8 cellular contexts compared by ENCODE assay signal in genomic region chr12:79174656-79175055, GRCh38.
DNase-seq lines count a peak whose midpoint lies in the region; ATAC-seq and TF ChIP-seq lines count a peak whose summit lies in the region.

No MANE protein-coding gene starts in this region.

- no CpG with 5 or more reads among the region's 1 CpG for WGBS in mesendoderm (ENCODE audit: extremely low coverage, insufficient coverage, low lambda C conversion rate)
- 0 to 4% methylated on average over 1 of the region's 1 CpG for WGBS in aorta, 2 donors
- WGBS in lower leg skin, 2 donors: 2 to 3% methylated on average over 1 of the region's 1 CpG

- no peak for TF ChIP-seq POLR2A in lower leg skin (IDR thresholded peaks at IDR 0.05)

- no peak overlapping the region for H2AK5ac ChIP-seq in mesendoderm (ENCODE audit: low read length)

- H3K23ac ChIP-seq in mesendoderm (ENCODE audit: low read length): no peak overlapping the region

- no peak overlapping the region for H2BK5ac ChIP-seq in mesendoderm (ENCODE audit: low read length)

- H4K8ac ChIP-seq in mesendoderm (ENCODE audit: low read depth, low read length): no peak overlapping the region

- no peak overlapping the region for H4K5ac ChIP-seq in mesendoderm (ENCODE audit: low read length)

- DNase-seq in AG09309 (ENCODE audit: low read depth) (peak; percentile 61), adipocyte (ENCODE audit: low read depth) (peak; percentile 79), mesendoderm (peak; percentile 41), aorta (no peak), lower leg skin (ENCODE audit: low spot score in 2 of 2) (no peak)

- H2BK120ac ChIP-seq in mesendoderm (ENCODE audit: low read depth, low read length): no peak overlapping the region

- H3K4me1 ChIP-seq in adipocyte (ENCODE audit: control insufficient read depth, insufficient read depth, low read length) (no peaks in the 10 kb centered on the region), mesendoderm (ENCODE audit: control insufficient read depth, low read depth, low read length) (no peaks in the 10 kb centered on the region), aorta (ENCODE audit: control insufficient read depth in 1 of 2, insufficient read depth in 2 of 2, low read length in 2 of 2) (no peaks in the 10 kb centered on the region)

- H3K79me1 ChIP-seq in mesendoderm (ENCODE audit: low read length): no peaks in the 10 kb centered on the region

- H3K9me3 ChIP-seq in adipocyte (ENCODE audit: control insufficient read depth, low read length): peaks cover 3% of the 10 kb centered on the region
- H3K9me3 ChIP-seq in aorta (ENCODE audit: control insufficient read depth, low read length): peaks cover 1% of the 10 kb centered on the region

- no peak overlapping the region for H3K4me3 ChIP-seq in AG09309 (ENCODE audit: control insufficient read depth, low read depth, low read length)
- no peak overlapping the region for H3K4me3 ChIP-seq in adipocyte (ENCODE audit: low read length)
- no peak overlapping the region for H3K4me3 ChIP-seq in mesendoderm (ENCODE audit: low read length)
- H3K4me3 ChIP-seq in aorta (ENCODE audit: low read length in 2 of 2): no peak overlapping the region
- no peak overlapping the region for H3K4me3 ChIP-seq in lower leg skin (ENCODE audit: low read depth, poor library complexity, severe bottlenecking)

- no peak overlapping the region for H3K27ac ChIP-seq in mesendoderm (ENCODE audit: low read depth, low read length)
- no peak overlapping the region for H3K27ac ChIP-seq in aorta (ENCODE audit: low read depth in 1 of 2, low read length in 2 of 2)

- H3K9ac ChIP-seq in adipocyte (ENCODE audit: low read length) (no peak overlapping the region), mesendoderm (ENCODE audit: low read length) (no peak overlapping the region)

- H3K4me2 ChIP-seq in mesendoderm (ENCODE audit: low read length): no peak overlapping the region

- H3K18ac ChIP-seq in mesendoderm (ENCODE audit: low read length): no peak overlapping the region

- ATAC-seq in GM19324 (IDR thresholded peaks at IDR 0.05; ENCODE audit: low FRiP score, unreplicated experiment): peak; percentile 80
- ATAC-seq in HG03520 (IDR thresholded peaks at IDR 0.05; ENCODE audit: unreplicated experiment): peak; percentile 78
- no peak for ATAC-seq in HG02884 (IDR thresholded peaks at IDR 0.05; ENCODE audit: unreplicated experiment)
- no peak for ATAC-seq in aorta (ENCODE audit: low FRiP score)

- no peak overlapping the region for H2BK15ac ChIP-seq in mesendoderm (replicated peaks; ENCODE audit: low read depth)

- H3K79me2 ChIP-seq in mesendoderm (ENCODE audit: control insufficient read depth, insufficient read depth, low read length): no peaks in the 10 kb centered on the region

- no peak overlapping the region for H3K4ac ChIP-seq in mesendoderm (ENCODE audit: low read depth, low read length)

- intact Hi-C loops in aorta (cut with DNase I): no loop called here
- intact Hi-C loops in lower leg skin (cut with DNase I; ENCODE audit: low total_unique reads): no loop called here

- H3K27me3 ChIP-seq in adipocyte (replicated peaks; ENCODE audit: control insufficient read depth, insufficient read depth, low read length) (no peaks in the 10 kb centered on the region), mesendoderm (ENCODE audit: insufficient read depth, low read length, poor library complexity) (no peaks in the 10 kb centered on the region), aorta (ENCODE audit: control insufficient read depth in 1 of 2, insufficient read depth in 2 of 2, low read length in 1 of 2) (no peaks in the 10 kb centered on the region)

- TF ChIP-seq CTCF in AG09309 (IDR thresholded peaks at IDR 0.05; ENCODE audit: control insufficient read depth, insufficient read depth, low read depth, low read length, missing control alignments) (peak; percentile 46), lower leg skin (IDR thresholded peaks at IDR 0.05) (no peak)

- no peaks in the 10 kb centered on the region for H3K36me3 ChIP-seq in adipocyte (ENCODE audit: control insufficient read depth, insufficient read depth, low read length, severe bottlenecking)
- H3K36me3 ChIP-seq in mesendoderm (ENCODE audit: control insufficient read depth, insufficient read depth, low read length): no peaks in the 10 kb centered on the region
- H3K36me3 ChIP-seq in aorta (ENCODE audit: control insufficient read depth in 1 of 2, insufficient read depth in 2 of 2, low read length in 1 of 2): no peaks in the 10 kb centered on the region

- H3K56ac ChIP-seq in mesendoderm (ENCODE audit: low read length): no peak overlapping the region

Comparison
In these comparisons a context has a peak if more than half of its experiments do, and no peak if none do; other contexts are left out.
1. DNase-seq: peak in AG09309 (single experiment), adipocyte (single experiment) and mesendoderm (single experiment); none in aorta (0 of 2) and lower leg skin (0 of 2).
2. ATAC-seq: peak in GM19324 (single experiment) and HG03520 (single experiment); none in HG02884 (single experiment) and aorta (single experiment).